23 cellular contexts compared by ENCODE assay signal in the genomic region with DNA sequence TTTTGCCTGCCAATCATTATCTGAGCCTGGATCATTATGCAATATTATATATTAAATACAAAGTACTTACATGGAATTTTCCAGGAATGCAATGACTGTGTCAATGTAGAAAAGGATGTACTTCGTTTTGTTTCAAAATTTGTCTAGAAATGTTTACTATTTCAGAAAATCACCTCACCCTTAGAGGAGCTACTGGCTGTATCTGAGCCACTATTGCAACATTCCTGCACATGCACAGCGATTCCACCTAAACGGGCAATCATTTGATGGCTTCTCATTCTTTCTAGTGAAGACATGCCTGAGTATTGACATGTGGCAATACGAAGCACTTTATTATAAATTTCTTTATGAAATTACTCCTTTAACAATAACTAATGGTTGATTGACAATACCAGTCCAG.
"Had no signal": no experiment of that assay in that cellular context is flagged by ENCODE, and none has a peak within 500 bp of the region (broad histone marks: within the 10 kb centered on the region; RNA-seq: fewer than 3 reads in every experiment).

No MANE protein-coding gene starts in this region.

- H3K4me3 ChIP-seq: colonic mucosa, coronary artery, dorsolateral prefrontal cortex, esophagus muscularis mucosa, esophagus squamous epithelium, gastrocnemius medialis, gastroesophageal sphincter, heart left ventricle, heart right ventricle had no signal

- H3K9me3 ChIP-seq: colonic mucosa, esophagus muscularis mucosa, esophagus squamous epithelium, gastrocnemius medialis had no signal

- H3K27ac ChIP-seq: colonic mucosa, coronary artery, dorsolateral prefrontal cortex, epithelial cell of prostate, esophagus muscularis mucosa, esophagus squamous epithelium, foreskin keratinocyte, gastrocnemius medialis, gastroesophageal sphincter, heart left ventricle, heart right ventricle had no signal

- H3K36me3 ChIP-seq: colonic mucosa, esophagus muscularis mucosa, esophagus squamous epithelium, gastrocnemius medialis, gastroesophageal sphincter, heart left ventricle, heart right ventricle had no signal

- DNase-seq: colonic mucosa; cortex of kidney; dermis blood vessel endothelial cell; dorsolateral prefrontal cortex; effector CD4-positive, alpha-beta T cell; effector CD8-positive, alpha-beta T cell; effector memory CD8-positive, alpha-beta T cell; endodermal cell; erythroblast; esophagus squamous epithelium; foreskin fibroblast; foreskin melanocyte; gastrocnemius medialis; glutamatergic neuron; head of caudate nucleus; heart left ventricle; heart right ventricle had no signal

- H3K27me3 ChIP-seq: colonic mucosa, dorsolateral prefrontal cortex, esophagus muscularis mucosa, esophagus squamous epithelium, gastrocnemius medialis, gastroesophageal sphincter, heart left ventricle, heart right ventricle had no signal

- ATAC-seq: effector memory CD8-positive, alpha-beta T cell; esophagus mucosa; foreskin keratinocyte; gastrocnemius medialis; gastroesophageal sphincter; heart left ventricle; heart right ventricle had no signal

- H3K4me1 ChIP-seq: colonic mucosa, esophagus muscularis mucosa, esophagus squamous epithelium, foreskin keratinocyte, gastrocnemius medialis, gastroesophageal sphincter, heart left ventricle, heart right ventricle had no signal
